Comparison of ENCODE assay signal across 2 cellular contexts in the genomic region with DNA sequence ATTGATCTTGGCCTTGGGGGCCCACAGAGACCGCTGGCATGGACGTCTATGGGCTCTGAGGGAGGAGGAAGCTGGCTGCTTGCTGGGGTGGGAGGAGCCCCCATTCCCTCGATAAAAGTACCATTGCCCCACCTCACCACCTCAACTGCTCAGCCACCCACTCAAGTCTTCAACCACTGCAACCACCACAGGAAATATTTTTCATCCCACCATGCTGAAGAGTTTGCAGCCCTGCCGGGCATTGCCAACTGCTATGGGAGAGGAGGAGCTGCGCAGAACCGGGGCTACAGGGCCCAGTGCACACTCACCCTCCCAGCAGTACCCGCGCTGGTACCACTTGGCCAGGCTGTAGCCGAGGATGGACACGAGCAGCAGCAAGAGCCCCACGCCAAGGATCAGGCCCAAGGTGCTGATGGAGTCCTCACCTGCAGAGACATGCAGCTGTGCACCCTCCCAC.
A peak's percentile ranks its signal among the peaks of the same experiment; 100 is the strongest.
TF ChIP-seq lines count a peak whose summit lies in the region.

No MANE protein-coding gene starts in this region.

TF ChIP-seq in GM12878, 131 proteins besides CTCF, POLR2A, EP300 and RAD21:
- TF ChIP-seq MXI1 (IDR thresholded peaks at IDR 0.05; ENCODE audit: low read depth, low read length) (no peak), RUNX3 (IDR thresholded peaks at IDR 0.05; ENCODE audit: low read length) (peak; percentile 41; the same call in 1 of the 2 replicates), IKZF1 (conservative IDR thresholded peaks at IDR 0.05) (0 out of 2 replicates have a peak, but pooled peaks have one; percentile 17)

TF ChIP-seq in WTC11, 78 proteins besides CTCF, POLR2A, EP300 and RAD21:
- TF ChIP-seq ZNF416 (CRISPR knock-in tag; IDR thresholded peaks at IDR 0.05) (no peak), NR1H2 (CRISPR knock-in tag; IDR thresholded peaks at IDR 0.05) (no peak), GTF2I (CRISPR knock-in tag; conservative IDR thresholded peaks at IDR 0.05) (no peak), CREB1 (CRISPR knock-in tag; IDR thresholded peaks at IDR 0.05) (no peak), NFYB (CRISPR knock-in tag; conservative IDR thresholded peaks at IDR 0.05; ENCODE audit: low read depth) (no peak), JUN (CRISPR knock-in tag; IDR thresholded peaks at IDR 0.05) (no peak), CREM (CRISPR knock-in tag; IDR thresholded peaks at IDR 0.05) (no peak), MXD4 (CRISPR knock-in tag; IDR thresholded peaks at IDR 0.05; ENCODE audit: borderline replicate concordance) (no peak), IRF2 (CRISPR knock-in tag; IDR thresholded peaks at IDR 0.05; ENCODE audit: borderline replicate concordance, low read depth) (no peak), FOXK1 (CRISPR knock-in tag; IDR thresholded peaks at IDR 0.05) (no peak), NR3C1 (CRISPR knock-in tag; conservative IDR thresholded peaks at IDR 0.05; ENCODE audit: low read depth) (no peak)
- TF ChIP-seq, protein P1, sequence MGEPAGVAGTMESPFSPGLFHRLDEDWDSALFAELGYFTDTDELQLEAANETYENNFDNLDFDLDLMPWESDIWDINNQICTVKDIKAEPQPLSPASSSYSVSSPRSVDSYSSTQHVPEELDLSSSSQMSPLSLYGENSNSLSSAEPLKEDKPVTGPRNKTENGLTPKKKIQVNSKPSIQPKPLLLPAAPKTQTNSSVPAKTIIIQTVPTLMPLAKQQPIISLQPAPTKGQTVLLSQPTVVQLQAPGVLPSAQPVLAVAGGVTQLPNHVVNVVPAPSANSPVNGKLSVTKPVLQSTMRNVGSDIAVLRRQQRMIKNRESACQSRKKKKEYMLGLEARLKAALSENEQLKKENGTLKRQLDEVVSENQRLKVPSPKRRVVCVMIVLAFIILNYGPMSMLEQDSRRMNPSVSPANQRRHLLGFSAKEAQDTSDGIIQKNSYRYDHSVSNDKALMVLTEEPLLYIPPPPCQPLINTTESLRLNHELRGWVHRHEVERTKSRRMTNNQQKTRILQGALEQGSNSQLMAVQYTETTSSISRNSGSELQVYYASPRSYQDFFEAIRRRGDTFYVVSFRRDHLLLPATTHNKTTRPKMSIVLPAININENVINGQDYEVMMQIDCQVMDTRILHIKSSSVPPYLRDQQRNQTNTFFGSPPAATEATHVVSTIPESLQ (CRISPR knock-in tag; IDR thresholded peaks at IDR 0.05): no peak
- TF ChIP-seq, protein P2, sequence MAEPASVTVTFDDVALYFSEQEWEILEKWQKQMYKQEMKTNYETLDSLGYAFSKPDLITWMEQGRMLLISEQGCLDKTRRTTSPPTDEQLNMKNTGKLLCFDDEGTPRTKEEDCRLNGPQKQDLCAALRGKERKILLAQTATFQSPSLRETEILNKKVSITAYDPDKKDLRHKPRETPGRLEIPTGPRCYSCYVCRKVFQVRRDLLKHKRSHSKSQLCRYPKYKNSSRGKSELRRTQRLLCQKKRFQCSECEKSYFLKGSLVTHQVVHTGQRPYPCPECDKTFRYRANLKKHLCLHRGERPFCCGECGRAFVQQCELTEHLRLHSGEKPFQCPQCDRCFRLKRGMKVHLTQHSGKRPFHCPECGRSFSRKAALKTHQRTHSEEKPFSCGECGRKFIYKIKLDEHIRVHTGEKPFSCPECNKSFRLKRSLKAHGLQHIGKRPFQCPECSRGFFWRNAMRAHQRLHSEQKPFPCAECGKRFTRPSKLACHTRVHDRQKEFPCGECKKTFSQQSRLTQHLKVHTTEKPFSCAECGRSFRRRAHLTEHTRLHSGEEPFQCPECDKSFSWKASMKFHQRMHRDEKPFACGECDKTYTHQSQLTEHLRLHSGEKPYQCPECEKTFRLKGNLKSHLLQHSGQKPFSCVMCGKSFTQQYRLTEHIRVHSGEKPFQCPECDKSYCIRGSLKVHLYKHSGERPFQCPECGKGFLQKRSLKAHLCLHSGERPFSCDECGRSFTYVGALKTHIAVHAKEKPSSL (CRISPR knock-in tag; conservative IDR thresholded peaks at IDR 0.05): no peak
- TF ChIP-seq, protein P3, sequence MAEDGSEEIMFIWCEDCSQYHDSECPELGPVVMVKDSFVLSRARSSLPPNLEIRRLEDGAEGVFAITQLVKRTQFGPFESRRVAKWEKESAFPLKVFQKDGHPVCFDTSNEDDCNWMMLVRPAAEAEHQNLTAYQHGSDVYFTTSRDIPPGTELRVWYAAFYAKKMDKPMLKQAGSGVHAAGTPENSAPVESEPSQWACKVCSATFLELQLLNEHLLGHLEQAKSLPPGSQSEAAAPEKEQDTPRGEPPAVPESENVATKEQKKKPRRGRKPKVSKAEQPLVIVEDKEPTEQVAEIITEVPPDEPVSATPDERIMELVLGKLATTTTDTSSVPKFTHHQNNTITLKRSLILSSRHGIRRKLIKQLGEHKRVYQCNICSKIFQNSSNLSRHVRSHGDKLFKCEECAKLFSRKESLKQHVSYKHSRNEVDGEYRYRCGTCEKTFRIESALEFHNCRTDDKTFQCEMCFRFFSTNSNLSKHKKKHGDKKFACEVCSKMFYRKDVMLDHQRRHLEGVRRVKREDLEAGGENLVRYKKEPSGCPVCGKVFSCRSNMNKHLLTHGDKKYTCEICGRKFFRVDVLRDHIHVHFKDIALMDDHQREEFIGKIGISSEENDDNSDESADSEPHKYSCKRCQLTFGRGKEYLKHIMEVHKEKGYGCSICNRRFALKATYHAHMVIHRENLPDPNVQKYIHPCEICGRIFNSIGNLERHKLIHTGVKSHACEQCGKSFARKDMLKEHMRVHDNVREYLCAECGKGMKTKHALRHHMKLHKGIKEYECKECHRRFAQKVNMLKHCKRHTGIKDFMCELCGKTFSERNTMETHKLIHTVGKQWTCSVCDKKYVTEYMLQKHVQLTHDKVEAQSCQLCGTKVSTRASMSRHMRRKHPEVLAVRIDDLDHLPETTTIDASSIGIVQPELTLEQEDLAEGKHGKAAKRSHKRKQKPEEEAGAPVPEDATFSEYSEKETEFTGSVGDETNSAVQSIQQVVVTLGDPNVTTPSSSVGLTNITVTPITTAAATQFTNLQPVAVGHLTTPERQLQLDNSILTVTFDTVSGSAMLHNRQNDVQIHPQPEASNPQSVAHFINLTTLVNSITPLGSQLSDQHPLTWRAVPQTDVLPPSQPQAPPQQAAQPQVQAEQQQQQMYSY (CRISPR knock-in tag; IDR thresholded peaks at IDR 0.05): no peak
- TF ChIP-seq, protein P4, sequence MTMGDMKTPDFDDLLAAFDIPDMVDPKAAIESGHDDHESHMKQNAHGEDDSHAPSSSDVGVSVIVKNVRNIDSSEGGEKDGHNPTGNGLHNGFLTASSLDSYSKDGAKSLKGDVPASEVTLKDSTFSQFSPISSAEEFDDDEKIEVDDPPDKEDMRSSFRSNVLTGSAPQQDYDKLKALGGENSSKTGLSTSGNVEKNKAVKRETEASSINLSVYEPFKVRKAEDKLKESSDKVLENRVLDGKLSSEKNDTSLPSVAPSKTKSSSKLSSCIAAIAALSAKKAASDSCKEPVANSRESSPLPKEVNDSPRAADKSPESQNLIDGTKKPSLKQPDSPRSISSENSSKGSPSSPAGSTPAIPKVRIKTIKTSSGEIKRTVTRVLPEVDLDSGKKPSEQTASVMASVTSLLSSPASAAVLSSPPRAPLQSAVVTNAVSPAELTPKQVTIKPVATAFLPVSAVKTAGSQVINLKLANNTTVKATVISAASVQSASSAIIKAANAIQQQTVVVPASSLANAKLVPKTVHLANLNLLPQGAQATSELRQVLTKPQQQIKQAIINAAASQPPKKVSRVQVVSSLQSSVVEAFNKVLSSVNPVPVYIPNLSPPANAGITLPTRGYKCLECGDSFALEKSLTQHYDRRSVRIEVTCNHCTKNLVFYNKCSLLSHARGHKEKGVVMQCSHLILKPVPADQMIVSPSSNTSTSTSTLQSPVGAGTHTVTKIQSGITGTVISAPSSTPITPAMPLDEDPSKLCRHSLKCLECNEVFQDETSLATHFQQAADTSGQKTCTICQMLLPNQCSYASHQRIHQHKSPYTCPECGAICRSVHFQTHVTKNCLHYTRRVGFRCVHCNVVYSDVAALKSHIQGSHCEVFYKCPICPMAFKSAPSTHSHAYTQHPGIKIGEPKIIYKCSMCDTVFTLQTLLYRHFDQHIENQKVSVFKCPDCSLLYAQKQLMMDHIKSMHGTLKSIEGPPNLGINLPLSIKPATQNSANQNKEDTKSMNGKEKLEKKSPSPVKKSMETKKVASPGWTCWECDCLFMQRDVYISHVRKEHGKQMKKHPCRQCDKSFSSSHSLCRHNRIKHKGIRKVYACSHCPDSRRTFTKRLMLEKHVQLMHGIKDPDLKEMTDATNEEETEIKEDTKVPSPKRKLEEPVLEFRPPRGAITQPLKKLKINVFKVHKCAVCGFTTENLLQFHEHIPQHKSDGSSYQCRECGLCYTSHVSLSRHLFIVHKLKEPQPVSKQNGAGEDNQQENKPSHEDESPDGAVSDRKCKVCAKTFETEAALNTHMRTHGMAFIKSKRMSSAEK (CRISPR knock-in tag; IDR thresholded peaks at IDR 0.05; ENCODE audit: borderline replicate concordance): no peak
- TF ChIP-seq, protein P5, sequence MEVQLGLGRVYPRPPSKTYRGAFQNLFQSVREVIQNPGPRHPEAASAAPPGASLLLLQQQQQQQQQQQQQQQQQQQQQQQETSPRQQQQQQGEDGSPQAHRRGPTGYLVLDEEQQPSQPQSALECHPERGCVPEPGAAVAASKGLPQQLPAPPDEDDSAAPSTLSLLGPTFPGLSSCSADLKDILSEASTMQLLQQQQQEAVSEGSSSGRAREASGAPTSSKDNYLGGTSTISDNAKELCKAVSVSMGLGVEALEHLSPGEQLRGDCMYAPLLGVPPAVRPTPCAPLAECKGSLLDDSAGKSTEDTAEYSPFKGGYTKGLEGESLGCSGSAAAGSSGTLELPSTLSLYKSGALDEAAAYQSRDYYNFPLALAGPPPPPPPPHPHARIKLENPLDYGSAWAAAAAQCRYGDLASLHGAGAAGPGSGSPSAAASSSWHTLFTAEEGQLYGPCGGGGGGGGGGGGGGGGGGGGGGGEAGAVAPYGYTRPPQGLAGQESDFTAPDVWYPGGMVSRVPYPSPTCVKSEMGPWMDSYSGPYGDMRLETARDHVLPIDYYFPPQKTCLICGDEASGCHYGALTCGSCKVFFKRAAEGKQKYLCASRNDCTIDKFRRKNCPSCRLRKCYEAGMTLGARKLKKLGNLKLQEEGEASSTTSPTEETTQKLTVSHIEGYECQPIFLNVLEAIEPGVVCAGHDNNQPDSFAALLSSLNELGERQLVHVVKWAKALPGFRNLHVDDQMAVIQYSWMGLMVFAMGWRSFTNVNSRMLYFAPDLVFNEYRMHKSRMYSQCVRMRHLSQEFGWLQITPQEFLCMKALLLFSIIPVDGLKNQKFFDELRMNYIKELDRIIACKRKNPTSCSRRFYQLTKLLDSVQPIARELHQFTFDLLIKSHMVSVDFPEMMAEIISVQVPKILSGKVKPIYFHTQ (CRISPR knock-in tag; IDR thresholded peaks at IDR 0.05): no peak
